In genomic region chr2:28101892-28102291, GRCh38 we compare ENCODE assay signal across 16 cellular contexts.
A peak's percentile ranks its signal among the peaks of the same experiment; 100 is the strongest.
DNase-seq lines count a peak whose midpoint lies in the region; ATAC-seq and TF ChIP-seq lines count a peak whose summit lies in the region.
"Had no signal": no experiment of that assay in that cellular context is flagged by ENCODE, and none has a peak within 500 bp of the region (broad histone marks: within the 10 kb centered on the region; RNA-seq: fewer than 3 reads in every experiment).

No MANE protein-coding gene starts in this region.

- 70 to 78% methylated on average over 3 of the region's 3 CpGs for WGBS in esophagus squamous epithelium, 2 donors
- 61 to 77% (median 72%) methylated on average over 3 of the region's 3 CpGs for WGBS in stomach, 5 donors

- BruUV-seq in Caco-2 (replicated peaks; lab: Mats Ljungman, UMichigan) = no TSS peak

- TF ChIP-seq CTCF in RWPE2 (IDR thresholded peaks at IDR 0.05; ENCODE audit: poor library complexity, severe bottlenecking) = no peak
- TF ChIP-seq CTCF in esophagus squamous epithelium (IDR thresholded peaks at IDR 0.05) = no peak
- no peak for TF ChIP-seq CTCF in stomach (IDR thresholded peaks at IDR 0.05)
- no peak for TF ChIP-seq CTCF in Caco-2 (IDR thresholded peaks at IDR 0.05; ENCODE audit: insufficient read depth in 1 of 2, low read depth in 1 of 2, low read length in 1 of 2, severe bottlenecking in 1 of 2, unreplicated experiment in 1 of 2)

- no peak overlapping the region for H3K4me3 Mint-ChIP-seq in activated T-helper 17 cell treated with anti-CD3 and anti-CD28 coated beads, Interleukin-2, amount 50 U/mL, for 72 hours
- no peak overlapping the region for H3K4me3 Mint-ChIP-seq in Caco-2 (ENCODE audit: unreplicated experiment)
- H3K4me3 Mint-ChIP-seq: activated CD4-positive, alpha-beta T cell treated with anti-CD3 and anti-CD28 coated beads for 36 hours; effector memory CD8-positive, alpha-beta T cell had no signal

- POLR2A ChIA-PET in Caco-2 (lab: Charles Lee) = no interaction called here

- H3K9me3 Mint-ChIP-seq in activated T-helper 17 cell treated with anti-CD3 and anti-CD28 coated beads, Interleukin-2, amount 50 U/mL, for 72 hours = no peaks in the 10 kb centered on the region
- no peaks in the 10 kb centered on the region for H3K9me3 Mint-ChIP-seq in Caco-2 (ENCODE audit: unreplicated experiment)
- H3K9me3 Mint-ChIP-seq: effector memory CD8-positive, alpha-beta T cell; T-helper 2 cell treated with Interferon-gamma antibody and Interleukin-4, amounts not matched to agents 5 μg/mL and 100 μg/mL, for 36 hours had no signal

- H3K27ac ChIP-seq in RWPE2 (ENCODE audit: poor library complexity, severe bottlenecking) (peak overlapping the region; percentile 10), esophagus squamous epithelium (peak overlapping the region in 3 of 4 donors; percentile 34 to 52 (median 51)), stomach (peak overlapping the region in 3 of 5 donors; percentile 36 to 43 (median 43))

- H3K4me1 ChIP-seq in RWPE2 (ENCODE audit: insufficient read depth, poor library complexity, severe bottlenecking) = peaks cover 22% of the 10 kb centered on the region
- peaks cover 0 to 25% (median 0%) of the 10 kb centered on the region in 3 donors for H3K4me1 ChIP-seq in esophagus squamous epithelium
- H3K4me1 ChIP-seq in stomach = peaks cover 0 to 30% (median 5%) of the 10 kb centered on the region in 4 donors
- no peaks in the 10 kb centered on the region for H3K4me1 ChIP-seq in Caco-2

- H3K36me3 ChIP-seq in RWPE2 (ENCODE audit: low read depth) = no peaks in the 10 kb centered on the region
- no peaks in the 10 kb centered on the region for H3K36me3 ChIP-seq in esophagus squamous epithelium
- H3K36me3 ChIP-seq in stomach = no peaks in the 10 kb centered on the region
- H3K36me3 ChIP-seq in Caco-2 (ENCODE audit: control insufficient read depth, insufficient read depth, low read length) = no peaks in the 10 kb centered on the region

- H3K27me3 Mint-ChIP-seq in activated T-helper 17 cell treated with anti-CD3 and anti-CD28 coated beads, Interleukin-2, amount 50 U/mL, for 72 hours = no peaks in the 10 kb centered on the region
- H3K27me3 Mint-ChIP-seq in Caco-2 (ENCODE audit: insufficient read depth, unreplicated experiment) = no peaks in the 10 kb centered on the region
- H3K27me3 Mint-ChIP-seq: activated CD4-positive, alpha-beta T cell treated with anti-CD3 and anti-CD28 coated beads for 36 hours; effector memory CD8-positive, alpha-beta T cell had no signal

- no peak for DNase-seq in RWPE2 (ENCODE audit: low spot score)
- DNase-seq in esophagus squamous epithelium (lab: John Stamatoyannopoulos, UW) = no peak
- DNase-seq in lung microvascular endothelial cell (ENCODE audit: low read depth in 2 of 2) = peak; percentile 16 to 36
- DNase-seq in stomach = no peak
- DNase-seq in DMS153 (lab: John Stamatoyannopoulos, UW) = no peak
- no peak for DNase-seq in Caco-2
- no peak for DNase-seq in NCI-H128 (lab: John Stamatoyannopoulos, UW; ENCODE audit: unreplicated experiment)
- DNase-seq: activated CD4-positive, alpha-beta T cell treated with anti-CD3 and anti-CD28 coated beads for 36 hours; activated CD8-positive, alpha-beta memory T cell treated with anti-CD3 and anti-CD28 coated beads, Interleukin-2, amount 50 U/mL, for 48 hours; activated naive CD4-positive, alpha-beta T cell treated with anti-CD3 and anti-CD28 coated beads, Interleukin-2, amount 50 U/mL, for 16 hours; central memory CD4-positive, alpha-beta T cell; effector memory CD8-positive, alpha-beta T cell; Karpas-422; NCI-H1436 treated with DMSO at 0.1 percent for 48 hours had no signal

- no peak for TF ChIP-seq POLR2A in esophagus squamous epithelium (IDR thresholded peaks at IDR 0.05)
- no peak for TF ChIP-seq POLR2A in stomach (IDR thresholded peaks at IDR 0.05)

- H3K27ac Mint-ChIP-seq in activated T-helper 17 cell treated with anti-CD3 and anti-CD28 coated beads, Interleukin-2, amount 50 U/mL, for 72 hours = no peak overlapping the region
- H3K27ac Mint-ChIP-seq in Caco-2 (ENCODE audit: unreplicated experiment) = no peak overlapping the region
- H3K27ac Mint-ChIP-seq: activated CD4-positive, alpha-beta T cell treated with anti-CD3 and anti-CD28 coated beads for 36 hours; effector memory CD8-positive, alpha-beta T cell had no signal

- H3K9me3 ChIP-seq in RWPE2 (ENCODE audit: severe bottlenecking) (no peaks in the 10 kb centered on the region), esophagus squamous epithelium (no peaks in the 10 kb centered on the region), stomach (no peaks in the 10 kb centered on the region), Caco-2 (no peaks in the 10 kb centered on the region)

- CTCF ChIA-PET in Caco-2 (lab: Charles Lee) = no interaction called here

- no peak for TF ChIP-seq EP300 in stomach (IDR thresholded peaks at IDR 0.05)

- H3K4me3 ChIP-seq in RWPE2 (ENCODE audit: severe bottlenecking) (no peak overlapping the region), esophagus squamous epithelium (peak overlapping the region in 1 of 4 donors; percentile 19), stomach (no peak overlapping the region), Caco-2 (ENCODE audit: low read depth, low read length) (no peak overlapping the region)

- H3K27me3 ChIP-seq in RWPE2 (ENCODE audit: insufficient read depth, poor library complexity, severe bottlenecking) (no peaks in the 10 kb centered on the region), esophagus squamous epithelium (no peaks in the 10 kb centered on the region), stomach (no peaks in the 10 kb centered on the region), Caco-2 (replicated peaks; ENCODE audit: control insufficient read depth, insufficient read depth, low read length) (no peaks in the 10 kb centered on the region)

- no peak for ATAC-seq in RWPE2 (ENCODE audit: low read depth)
- ATAC-seq in activated T-helper 17 cell treated with anti-CD3 and anti-CD28 coated beads, Interleukin-2, amount 50 U/mL, for 72 hours (replicated peaks) = no peak
- ATAC-seq: activated CD4-positive, alpha-beta T cell treated with anti-CD3 and anti-CD28 coated beads for 36 hours; effector memory CD8-positive, alpha-beta T cell had no signal

- intact Hi-C loops in esophagus squamous epithelium (cut with DNase I) (no loop called here), stomach (cut with DNase I; ENCODE audit: low total_unique reads) (no loop called here), Caco-2 (cut with micrococcal nuclease; ENCODE audit: unreplicated experiment) (no loop called here)

- H3K4me1 Mint-ChIP-seq in activated T-helper 17 cell treated with anti-CD3 and anti-CD28 coated beads, Interleukin-2, amount 50 U/mL, for 72 hours = peaks cover 6% of the 10 kb centered on the region
- H3K4me1 Mint-ChIP-seq in Caco-2 (ENCODE audit: low read depth, unreplicated experiment) = no peaks in the 10 kb centered on the region
- H3K4me1 Mint-ChIP-seq: activated CD4-positive, alpha-beta T cell treated with anti-CD3 and anti-CD28 coated beads for 36 hours had no signal

- peaks cover 5% of the 10 kb centered on the region for H3K36me3 Mint-ChIP-seq in activated T-helper 17 cell treated with anti-CD3 and anti-CD28 coated beads, Interleukin-2, amount 50 U/mL, for 72 hours (ENCODE audit: low read depth)
- H3K36me3 Mint-ChIP-seq in Caco-2 (ENCODE audit: insufficient read depth, unreplicated experiment) = no peaks in the 10 kb centered on the region

Comparison
In these comparisons a context has a peak if more than half of its experiments do, and no peak if none do; other contexts are left out.
1. DNase-seq: peak in lung microvascular endothelial cell (2 of 2); none in RWPE2 (single experiment), esophagus squamous epithelium (single experiment), stomach (single experiment), DMS153 (single experiment), Caco-2 (0 of 2) and NCI-H128 (single experiment).
2. Peak in every context shown above with its lines, with median percentiles within 50 percentile points of each other: H3K27ac ChIP-seq.